1 cellular context compared by ENCODE assay signal in the genomic region with DNA sequence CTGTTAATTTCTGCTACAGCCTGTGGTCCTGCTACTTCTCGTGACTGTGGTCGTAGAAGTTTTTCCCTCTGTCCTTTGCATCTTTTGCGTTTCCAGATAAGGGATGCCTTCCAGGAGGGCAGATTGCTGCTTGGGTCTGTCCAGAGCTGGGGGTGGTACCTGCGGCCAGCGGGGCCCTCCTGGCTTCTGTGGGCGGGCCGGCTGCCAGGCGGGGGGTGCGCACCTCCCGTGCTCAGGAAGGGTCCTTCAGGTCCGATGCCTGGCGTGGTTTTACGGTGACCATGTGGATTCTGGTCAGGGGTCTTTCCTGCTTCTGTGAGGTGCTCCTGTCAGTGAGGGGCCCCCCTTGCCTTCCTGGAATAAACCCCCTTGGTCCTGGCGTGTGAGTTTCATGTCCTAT.
TF ChIP-seq lines count a peak whose summit lies in the region.

No MANE protein-coding gene starts in this region.

TF ChIP-seq in HepG2, 621 proteins besides CTCF, POLR2A, EP300 and RAD21:
- TF ChIP-seq ZFP36L1 (CRISPR knock-in tag; IDR thresholded peaks at IDR 0.05) (no peak), JUND (CRISPR knock-in tag; IDR thresholded peaks at IDR 0.05) (no peak), ESRRA (CRISPR knock-in tag; IDR thresholded peaks at IDR 0.05; ENCODE audit: low read depth) (no peak), ZFX (CRISPR knock-in tag; IDR thresholded peaks at IDR 0.05; ENCODE audit: low read depth) (no peak), MTA3 (CRISPR knock-in tag; IDR thresholded peaks at IDR 0.05) (no peak), ZNF326 (CRISPR knock-in tag; IDR thresholded peaks at IDR 0.05; ENCODE audit: borderline replicate concordance) (no peak), HNF4A (CRISPR knock-in tag; IDR thresholded peaks at IDR 0.05) (no peak), ZSCAN29 (CRISPR knock-in tag; conservative IDR thresholded peaks at IDR 0.05) (no peak), ZBTB42 (CRISPR knock-in tag; IDR thresholded peaks at IDR 0.05) (no peak), HDAC2 (CRISPR knock-in tag; IDR thresholded peaks at IDR 0.05) (no peak), GTF3A (CRISPR knock-in tag; conservative IDR thresholded peaks at IDR 0.05) (no peak), EZH2 (conservative IDR thresholded peaks at IDR 0.05; ENCODE audit: low read depth, low read length) (no peak), GFI1 (CRISPR knock-in tag; IDR thresholded peaks at IDR 0.05; ENCODE audit: borderline replicate concordance) (no peak), SMAD1 (CRISPR knock-in tag; IDR thresholded peaks at IDR 0.05; ENCODE audit: borderline replicate concordance, low read depth) (no peak)
- TF ChIP-seq, protein P1, sequence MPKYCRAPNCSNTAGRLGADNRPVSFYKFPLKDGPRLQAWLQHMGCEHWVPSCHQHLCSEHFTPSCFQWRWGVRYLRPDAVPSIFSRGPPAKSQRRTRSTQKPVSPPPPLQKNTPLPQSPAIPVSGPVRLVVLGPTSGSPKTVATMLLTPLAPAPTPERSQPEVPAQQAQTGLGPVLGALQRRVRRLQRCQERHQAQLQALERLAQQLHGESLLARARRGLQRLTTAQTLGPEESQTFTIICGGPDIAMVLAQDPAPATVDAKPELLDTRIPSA (CRISPR knock-in tag; IDR thresholded peaks at IDR 0.05; ENCODE audit: borderline replicate concordance): no peak
- TF ChIP-seq, protein P2, sequence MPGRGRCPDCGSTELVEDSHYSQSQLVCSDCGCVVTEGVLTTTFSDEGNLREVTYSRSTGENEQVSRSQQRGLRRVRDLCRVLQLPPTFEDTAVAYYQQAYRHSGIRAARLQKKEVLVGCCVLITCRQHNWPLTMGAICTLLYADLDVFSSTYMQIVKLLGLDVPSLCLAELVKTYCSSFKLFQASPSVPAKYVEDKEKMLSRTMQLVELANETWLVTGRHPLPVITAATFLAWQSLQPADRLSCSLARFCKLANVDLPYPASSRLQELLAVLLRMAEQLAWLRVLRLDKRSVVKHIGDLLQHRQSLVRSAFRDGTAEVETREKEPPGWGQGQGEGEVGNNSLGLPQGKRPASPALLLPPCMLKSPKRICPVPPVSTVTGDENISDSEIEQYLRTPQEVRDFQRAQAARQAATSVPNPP (CRISPR knock-in tag; IDR thresholded peaks at IDR 0.05): no peak
- TF ChIP-seq, protein P3, sequence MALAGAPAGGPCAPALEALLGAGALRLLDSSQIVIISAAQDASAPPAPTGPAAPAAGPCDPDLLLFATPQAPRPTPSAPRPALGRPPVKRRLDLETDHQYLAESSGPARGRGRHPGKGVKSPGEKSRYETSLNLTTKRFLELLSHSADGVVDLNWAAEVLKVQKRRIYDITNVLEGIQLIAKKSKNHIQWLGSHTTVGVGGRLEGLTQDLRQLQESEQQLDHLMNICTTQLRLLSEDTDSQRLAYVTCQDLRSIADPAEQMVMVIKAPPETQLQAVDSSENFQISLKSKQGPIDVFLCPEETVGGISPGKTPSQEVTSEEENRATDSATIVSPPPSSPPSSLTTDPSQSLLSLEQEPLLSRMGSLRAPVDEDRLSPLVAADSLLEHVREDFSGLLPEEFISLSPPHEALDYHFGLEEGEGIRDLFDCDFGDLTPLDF (CRISPR knock-in tag; IDR thresholded peaks at IDR 0.05): no peak
- TF ChIP-seq, protein P4, sequence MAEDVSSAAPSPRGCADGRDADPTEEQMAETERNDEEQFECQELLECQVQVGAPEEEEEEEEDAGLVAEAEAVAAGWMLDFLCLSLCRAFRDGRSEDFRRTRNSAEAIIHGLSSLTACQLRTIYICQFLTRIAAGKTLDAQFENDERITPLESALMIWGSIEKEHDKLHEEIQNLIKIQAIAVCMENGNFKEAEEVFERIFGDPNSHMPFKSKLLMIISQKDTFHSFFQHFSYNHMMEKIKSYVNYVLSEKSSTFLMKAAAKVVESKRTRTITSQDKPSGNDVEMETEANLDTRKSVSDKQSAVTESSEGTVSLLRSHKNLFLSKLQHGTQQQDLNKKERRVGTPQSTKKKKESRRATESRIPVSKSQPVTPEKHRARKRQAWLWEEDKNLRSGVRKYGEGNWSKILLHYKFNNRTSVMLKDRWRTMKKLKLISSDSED (CRISPR knock-in tag; IDR thresholded peaks at IDR 0.05): no peak
- TF ChIP-seq, protein P5, sequence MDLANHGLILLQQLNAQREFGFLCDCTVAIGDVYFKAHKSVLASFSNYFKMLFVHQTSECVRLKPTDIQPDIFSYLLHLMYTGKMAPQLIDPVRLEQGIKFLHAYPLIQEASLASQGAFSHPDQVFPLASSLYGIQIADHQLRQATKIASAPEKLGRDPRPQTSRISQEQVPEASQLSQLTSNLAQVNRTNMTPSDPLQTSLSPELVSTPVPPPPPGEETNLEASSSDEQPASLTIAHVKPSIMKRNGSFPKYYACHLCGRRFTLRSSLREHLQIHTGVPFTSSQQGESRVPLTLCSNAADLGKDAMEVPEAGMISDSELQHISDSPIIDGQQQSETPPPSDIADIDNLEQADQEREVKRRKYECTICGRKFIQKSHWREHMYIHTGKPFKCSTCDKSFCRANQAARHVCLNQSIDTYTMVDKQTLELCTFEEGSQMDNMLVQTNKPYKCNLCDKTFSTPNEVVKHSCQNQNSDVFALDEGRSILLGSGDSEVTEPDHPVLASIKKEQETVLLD (CRISPR knock-in tag; IDR thresholded peaks at IDR 0.05; ENCODE audit: low read depth): no peak
- TF ChIP-seq, protein P6, sequence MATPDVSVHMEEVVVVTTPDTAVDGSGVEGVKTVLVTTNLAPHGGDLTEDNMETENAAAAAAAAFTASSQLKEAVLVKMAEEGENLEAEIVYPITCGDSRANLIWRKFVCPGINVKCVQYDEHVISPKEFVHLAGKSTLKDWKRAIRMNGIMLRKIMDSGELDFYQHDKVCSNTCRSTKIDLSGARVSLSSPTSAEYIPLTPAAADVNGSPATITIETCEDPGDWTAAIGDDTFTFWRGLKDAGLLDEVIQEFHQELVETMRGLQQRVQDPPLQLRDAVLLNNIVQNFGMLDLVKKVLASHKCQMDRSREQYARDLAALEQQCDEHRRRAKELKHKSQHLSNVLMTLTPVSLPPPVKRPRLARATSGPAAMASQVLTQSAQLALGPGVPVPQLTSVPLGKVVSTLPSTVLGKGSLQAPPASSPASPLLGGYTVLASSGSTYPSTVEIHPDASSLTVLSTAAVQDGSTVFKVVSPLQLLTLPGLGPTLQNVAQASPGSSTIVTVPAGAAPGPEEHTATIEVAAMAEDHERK (CRISPR knock-in tag; IDR thresholded peaks at IDR 0.05; ENCODE audit: low read depth): no peak
